ENCODE assay signal across 19 cellular contexts in the genomic region with DNA sequence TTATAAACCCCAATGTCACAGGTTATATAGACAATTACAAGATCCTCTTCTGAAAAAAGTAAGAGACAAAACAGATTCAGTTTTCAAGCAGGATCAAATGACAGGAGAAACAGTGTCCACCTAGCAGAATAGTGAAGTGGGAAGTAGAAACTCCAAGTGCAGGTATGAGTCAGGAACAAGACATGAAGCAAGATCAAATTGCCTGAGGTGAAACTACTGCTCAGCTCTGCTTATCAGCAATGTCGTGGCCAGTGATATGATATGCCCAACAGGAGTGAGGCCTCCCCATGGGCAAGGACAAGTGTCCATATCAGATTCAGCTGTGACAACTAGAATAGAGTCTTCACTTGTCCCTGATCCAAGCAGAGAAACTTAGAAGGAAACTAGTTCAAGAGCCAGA.
A peak's percentile ranks its signal among the peaks of the same experiment; 100 is the strongest.
DNase-seq lines count a peak whose midpoint lies in the region; FAIRE-seq and TF ChIP-seq lines count a peak whose summit lies in the region.
"Had no signal": no experiment of that assay in that cellular context is flagged by ENCODE, and none has a peak within 500 bp of the region (broad histone marks: within the 10 kb centered on the region; RNA-seq: fewer than 3 reads in every experiment).

No MANE protein-coding gene starts in this region.

- H3K36me3 ChIP-seq in PC-9 (ENCODE audit: low read depth) (no peaks in the 10 kb centered on the region), H7 (replicated peaks; ENCODE audit: control insufficient read depth, insufficient read depth, low read length) (no peaks in the 10 kb centered on the region)
- H3K36me3 ChIP-seq: SJSA1 had no signal

- intact Hi-C loops in PC-9 (cut with micrococcal nuclease; ENCODE audit: unreplicated experiment) = no loop called here

- no peaks in the 10 kb centered on the region for H3K27me3 ChIP-seq in PC-9 (ENCODE audit: insufficient read depth, low read depth)
- no peaks in the 10 kb centered on the region for H3K27me3 ChIP-seq in H7 (ENCODE audit: control insufficient read depth, insufficient read depth, low read length)
- H3K27me3 ChIP-seq: SJSA1 had no signal

- no peaks in the 10 kb centered on the region for H3F3A ChIP-seq in PC-9 (ENCODE audit: insufficient read depth, low read depth)

- TF ChIP-seq CTCF in PC-9 (conservative IDR thresholded peaks at IDR 0.05) (no peak), epithelial cell of esophagus (IDR thresholded peaks at IDR 0.05; ENCODE audit: insufficient read depth, low read depth, low read length, missing control alignments) (no peak)

- H3K9me2 ChIP-seq in PC-9 (ENCODE audit: insufficient read depth) = no peaks in the 10 kb centered on the region

- FAIRE-seq in GM12892 (lab: Jason Lieb, UNC) = peak; percentile 60
- FAIRE-seq: small intestine, urothelium cell line had no signal

- DNase-seq in A172 (ENCODE audit: low spot score) (peak; percentile 17), GM12892 (ENCODE audit: insufficient read length) (no peak), PC-9 (peak; percentile 66 to 83), epithelial cell of esophagus (ENCODE audit: low read depth) (peak; percentile 86), DMS 273 (lab: John Stamatoyannopoulos, UW; ENCODE audit: unreplicated experiment) (no peak), H7 (no peak), SKM-1 (lab: John Stamatoyannopoulos, UW; ENCODE audit: unreplicated experiment) (no peak)
- DNase-seq in stimulated activated CD8-positive, alpha-beta memory T cell treated with anti-CD3 and anti-CD28 coated beads, Interleukin-4, amount 100 ng/mL, for 48 hours = no peak
- DNase-seq: activated CD4-positive, alpha-beta T cell treated with anti-CD3 and anti-CD28 coated beads for 1 hour; central memory CD4-positive, alpha-beta T cell; DMS79; naive thymus-derived CD8-positive, alpha-beta T cell; NCI-H1105 treated with DMSO at 0.1 percent for 48 hours; NCI-H2171; small intestine; stimulated activated CD4-positive, alpha-beta T cell treated with anti-CD3 and anti-CD28 coated beads, Interleukin-4, amount 100 ng/mL, for 1 hour had no signal

- H3K9me3 ChIP-seq in PC-9 (ENCODE audit: insufficient read depth, low read depth) = no peaks in the 10 kb centered on the region; the same call in 1 of the 2 replicates
- H3K9me3 ChIP-seq: SJSA1 had no signal

- no peak overlapping the region for H2AFZ ChIP-seq in PC-9
- H2AFZ ChIP-seq: parathyroid adenoma had no signal

- POLR2A ChIA-PET in PC-9 (lab: Charles Lee; ENCODE audit: unreplicated experiment) = no interaction called here

- H3K4me2 ChIP-seq in PC-9 = no peak overlapping the region

- H3K4me3 ChIP-seq in PC-9 (no peak overlapping the region), epithelial cell of esophagus (ENCODE audit: low read length) (no peak overlapping the region), H7 (ENCODE audit: insufficient read depth, low read depth, low read length) (no peak overlapping the region)
- H3K4me3 ChIP-seq: SJSA1 had no signal

- H3K79me2 ChIP-seq in PC-9 (ENCODE audit: low read depth) = no peaks in the 10 kb centered on the region
- H3K79me2 ChIP-seq: parathyroid adenoma had no signal

- peaks cover 13% of the 10 kb centered on the region; the same call in 1 of the 2 replicates for H3K4me1 ChIP-seq in PC-9 (replicated peaks; ENCODE audit: insufficient read depth)
- H3K4me1 ChIP-seq: parathyroid adenoma had no signal

- BruUV-seq in PC-9 (replicated peaks; lab: Mats Ljungman, UMichigan) = no TSS peak

- no peaks in the 10 kb centered on the region for H4K20me1 ChIP-seq in PC-9 (ENCODE audit: insufficient read depth)

- CTCF ChIA-PET in PC-9 (lab: Charles Lee) = no interaction called here

- no peak overlapping the region for H3K27ac ChIP-seq in PC-9
- H3K27ac ChIP-seq: parathyroid adenoma, SJSA1 had no signal

- no peak for TF ChIP-seq POLR2A in GM12892 (IDR thresholded peaks at IDR 0.05; ENCODE audit: low read depth, low read length)

Comparison
In these comparisons a context has a peak if more than half of its experiments do, and no peak if none do; other contexts are left out.
1. DNase-seq: peak in A172 (single experiment), PC-9 (2 of 2) and epithelial cell of esophagus (single experiment); none in GM12892 (single experiment), DMS 273 (single experiment), stimulated activated CD8-positive, alpha-beta memory T cell treated with anti-CD3 and anti-CD28 coated beads, Interleukin-4, amount 100 ng/mL, for 48 hours (single experiment), H7 (single experiment) and SKM-1 (single experiment).